Comparison of ENCODE assay signal across 18 cellular contexts in genomic region chr11:61774441-61774840, GRCh38.
"Had no signal": no experiment of that assay in that cellular context is flagged by ENCODE, and none has a peak within 500 bp of the region (broad histone marks: within the 10 kb centered on the region; RNA-seq: fewer than 3 reads in every experiment).

No MANE protein-coding gene starts in this region.

- DNase-seq: activated CD4-positive, alpha-beta T cell treated with anti-CD3 and anti-CD28 coated beads, Interleukin-2, amount 10 ng/mL, durations not matched to agents 24 days and 14 days; activated CD8-positive, alpha-beta memory T cell treated with anti-CD3 and anti-CD28 coated beads, Interleukin-2, amount 10 ng/mL, durations not matched to agents 7 days and 5 days; activated CD8-positive, alpha-beta T cell treated with anti-CD3 and anti-CD28 coated beads for 36 hours; activated effector memory CD4-positive, alpha-beta T cell treated with anti-CD3 and anti-CD28 coated beads, Interleukin-2, amount 50 U/mL, for 16 hours; activated naive CD4-positive, alpha-beta T cell treated with anti-CD3 and anti-CD28 coated beads, Interleukin-2, amount 10 ng/mL, durations not matched to agents 7 days and 5 days; activated naive CD8-positive, alpha-beta T cell treated with anti-CD3 and anti-CD28 coated beads, Interleukin-2, amount 50 U/mL, for 24 hours; activated T-cell treated with anti-CD3 and anti-CD28 coated beads for 4 hours; anterior cingulate cortex; central memory CD4-positive, alpha-beta T cell; hypothalamus; retina; stimulated activated CD4-positive, alpha-beta T cell treated with anti-CD3 and anti-CD28 coated beads, Interleukin-4, amount 100 ng/mL, for 1 hour; stimulated activated naive CD8-positive, alpha-beta T cell treated with anti-CD3 and anti-CD28 coated beads, Interleukin-15, Interleukin-2, amounts not matched to agents 100 U/mL and 50 U/mL, for 24 hours; transverse colon had no signal

- H3K27ac ChIP-seq: esophagus muscularis mucosa, transverse colon had no signal

- H3K27me3 ChIP-seq: transverse colon had no signal

- H3K27me3 Mint-ChIP-seq: activated CD4-positive, alpha-beta T cell treated with anti-CD3 and anti-CD28 coated beads, Interleukin-2, amount 10 ng/mL, durations not matched to agents 24 days and 14 days; brain; progenitor cell of endocrine pancreas had no signal

- H3K36me3 Mint-ChIP-seq: activated CD8-positive, alpha-beta memory T cell treated with anti-CD3 and anti-CD28 coated beads, Interleukin-2, amount 10 ng/mL, durations not matched to agents 7 days and 5 days; activated naive CD4-positive, alpha-beta T cell treated with anti-CD3 and anti-CD28 coated beads, Interleukin-2, amount 10 ng/mL, durations not matched to agents 7 days and 5 days had no signal

- H3K4me3 Mint-ChIP-seq: activated CD4-positive, alpha-beta T cell treated with anti-CD3 and anti-CD28 coated beads, Interleukin-2, amount 10 ng/mL, durations not matched to agents 24 days and 14 days; activated CD8-positive, alpha-beta memory T cell treated with anti-CD3 and anti-CD28 coated beads, Interleukin-2, amount 10 ng/mL, durations not matched to agents 7 days and 5 days; activated CD8-positive, alpha-beta T cell treated with anti-CD3 and anti-CD28 coated beads for 36 hours; activated naive CD4-positive, alpha-beta T cell treated with anti-CD3 and anti-CD28 coated beads, Interleukin-2, amount 10 ng/mL, durations not matched to agents 7 days and 5 days; activated naive CD8-positive, alpha-beta T cell treated with anti-CD3 and anti-CD28 coated beads, Interleukin-2, amount 50 U/mL, for 24 hours; brain had no signal

- H3K9me3 ChIP-seq: esophagus muscularis mucosa, mucosa of descending colon, transverse colon had no signal

- H3K36me3 ChIP-seq: esophagus muscularis mucosa, transverse colon had no signal

- ATAC-seq: activated CD8-positive, alpha-beta memory T cell treated with anti-CD3 and anti-CD28 coated beads, Interleukin-2, amount 10 ng/mL, durations not matched to agents 7 days and 5 days; activated CD8-positive, alpha-beta T cell treated with anti-CD3 and anti-CD28 coated beads for 36 hours; activated naive CD8-positive, alpha-beta T cell treated with anti-CD3 and anti-CD28 coated beads, Interleukin-2, amount 50 U/mL, for 24 hours; mucosa of descending colon; stimulated activated naive CD8-positive, alpha-beta T cell treated with anti-CD3 and anti-CD28 coated beads, Interleukin-15, Interleukin-2, amounts not matched to agents 100 U/mL and 50 U/mL, for 24 hours had no signal

- H3K9me3 Mint-ChIP-seq: activated CD4-positive, alpha-beta T cell treated with anti-CD3 and anti-CD28 coated beads, Interleukin-2, amount 10 ng/mL, durations not matched to agents 24 days and 14 days; activated CD8-positive, alpha-beta T cell treated with anti-CD3 and anti-CD28 coated beads for 36 hours; activated naive CD4-positive, alpha-beta T cell treated with anti-CD3 and anti-CD28 coated beads, Interleukin-2, amount 10 ng/mL, durations not matched to agents 7 days and 5 days; activated naive CD8-positive, alpha-beta T cell treated with anti-CD3 and anti-CD28 coated beads, Interleukin-2, amount 50 U/mL, for 24 hours had no signal

- H3K4me3 ChIP-seq: esophagus muscularis mucosa, mucosa of descending colon, transverse colon had no signal

- H3K27ac Mint-ChIP-seq: activated CD4-positive, alpha-beta T cell treated with anti-CD3 and anti-CD28 coated beads, Interleukin-2, amount 10 ng/mL, durations not matched to agents 24 days and 14 days; activated CD8-positive, alpha-beta memory T cell treated with anti-CD3 and anti-CD28 coated beads, Interleukin-2, amount 10 ng/mL, durations not matched to agents 7 days and 5 days; activated CD8-positive, alpha-beta T cell treated with anti-CD3 and anti-CD28 coated beads for 36 hours; activated naive CD4-positive, alpha-beta T cell treated with anti-CD3 and anti-CD28 coated beads, Interleukin-2, amount 10 ng/mL, durations not matched to agents 7 days and 5 days; activated naive CD8-positive, alpha-beta T cell treated with anti-CD3 and anti-CD28 coated beads, Interleukin-2, amount 50 U/mL, for 24 hours; progenitor cell of endocrine pancreas had no signal
